In the genomic region with DNA sequence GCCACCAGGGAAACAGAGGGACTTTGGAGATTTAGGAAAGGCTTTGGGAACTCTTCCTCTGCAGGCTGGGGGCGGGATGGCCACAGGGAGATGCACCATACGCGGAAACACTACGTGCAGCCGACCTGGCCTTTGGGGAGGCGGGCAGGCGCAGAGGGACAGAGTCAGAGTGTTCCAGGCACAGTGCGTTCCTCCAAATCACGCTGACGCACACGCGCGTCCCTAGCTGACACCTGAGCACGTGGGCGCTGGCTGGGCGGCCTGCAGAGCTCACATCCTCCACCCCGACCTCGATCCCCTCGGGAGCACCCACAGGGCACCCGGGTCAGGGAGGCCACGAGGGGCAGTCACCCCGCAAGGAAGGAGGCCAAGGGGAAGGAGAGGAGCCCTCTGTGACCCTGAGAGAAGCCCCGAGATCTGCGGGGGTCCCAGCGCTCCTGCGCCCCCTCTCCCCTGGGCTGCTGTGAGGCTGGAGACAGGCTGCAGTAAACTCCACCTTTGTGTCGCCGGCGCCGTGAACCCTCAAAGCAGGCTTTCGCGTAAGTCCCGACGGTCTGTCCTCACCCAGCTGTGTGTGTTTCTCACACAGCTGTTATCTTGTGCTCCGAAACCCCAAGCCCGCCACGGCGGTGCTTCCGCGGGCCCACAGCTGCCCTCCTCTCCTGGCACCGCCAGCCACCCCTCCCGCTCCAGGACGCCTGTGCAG, we compare ENCODE assay signal across 21 cellular contexts.
"Had no signal": no experiment of that assay in that cellular context is flagged by ENCODE, and none has a peak within 500 bp of the region (broad histone marks: within the 10 kb centered on the region; RNA-seq: fewer than 3 reads in every experiment).

No MANE protein-coding gene starts in this region.

- H3K4me1 ChIP-seq: heart left ventricle, psoas muscle, right lobe of liver, suprapubic skin, thyroid gland, vagina had no signal

- H3K27ac Mint-ChIP-seq: stimulated activated effector memory CD8-positive, alpha-beta T cell treated with anti-CD3 and anti-CD28 coated beads, Interleukin-12 subunit alpha, Interleukin-12 subunit beta, amount 100 ng/mL, for 72 hours; type B pancreatic cell had no signal

- FAIRE-seq: islet of Langerhans had no signal

- H3K36me3 ChIP-seq: heart left ventricle, right lobe of liver, suprapubic skin, thyroid gland, vagina had no signal

- H3K4me3 ChIP-seq: coronary artery, heart left ventricle, mucosa of descending colon, psoas muscle, right lobe of liver, suprapubic skin, thyroid gland, vagina had no signal

- DNase-seq: effector CD4-positive, alpha-beta T cell; foreskin melanocyte; heart left ventricle; hippocampal formation; kidney glomerular epithelial cell; mammary epithelial cell; mucosa of descending colon; naive thymus-derived CD8-positive, alpha-beta T cell; psoas muscle; retina; right lobe of liver; stimulated activated CD4-positive, alpha-beta T cell treated with anti-CD3 and anti-CD28 coated beads, Interleukin-4, amount 100 ng/mL, for 1 hour; stimulated activated CD8-positive, alpha-beta memory T cell treated with anti-CD3 and anti-CD28 coated beads, Interleukin-4, amount 100 ng/mL, for 48 hours; stimulated activated naive CD8-positive, alpha-beta T cell treated with anti-CD3 and anti-CD28 coated beads, Interleukin-15, Interleukin-2, amounts not matched to agents 100 U/mL and 50 U/mL, for 24 hours; thyroid gland had no signal

- ATAC-seq: mucosa of descending colon; naive thymus-derived CD8-positive, alpha-beta T cell; psoas muscle; stimulated activated effector memory CD8-positive, alpha-beta T cell treated with anti-CD3 and anti-CD28 coated beads, Interleukin-12 subunit alpha, Interleukin-12 subunit beta, amount 100 ng/mL, for 72 hours; stimulated activated naive CD8-positive, alpha-beta T cell treated with anti-CD3 and anti-CD28 coated beads, Interleukin-15, Interleukin-2, amounts not matched to agents 100 U/mL and 50 U/mL, for 24 hours had no signal

- H3K27me3 Mint-ChIP-seq: type B pancreatic cell had no signal

- H3K27me3 ChIP-seq: heart left ventricle, right lobe of liver, suprapubic skin, thyroid gland, vagina had no signal

- H3K4me1 Mint-ChIP-seq: naive thymus-derived CD8-positive, alpha-beta T cell; stimulated activated effector memory CD8-positive, alpha-beta T cell treated with anti-CD3 and anti-CD28 coated beads, Interleukin-12 subunit alpha, Interleukin-12 subunit beta, amount 100 ng/mL, for 72 hours had no signal

- H3K9me3 ChIP-seq: psoas muscle, right lobe of liver, thyroid gland, vagina had no signal

- H3K36me3 Mint-ChIP-seq: stimulated activated effector memory CD8-positive, alpha-beta T cell treated with anti-CD3 and anti-CD28 coated beads, Interleukin-12 subunit alpha, Interleukin-12 subunit beta, amount 100 ng/mL, for 72 hours; type B pancreatic cell had no signal

- H3K27ac ChIP-seq: coronary artery, heart left ventricle, psoas muscle, right lobe of liver, suprapubic skin, thyroid gland, vagina had no signal

- H3K4me3 Mint-ChIP-seq: naive thymus-derived CD8-positive, alpha-beta T cell; stimulated activated effector memory CD8-positive, alpha-beta T cell treated with anti-CD3 and anti-CD28 coated beads, Interleukin-12 subunit alpha, Interleukin-12 subunit beta, amount 100 ng/mL, for 72 hours; type B pancreatic cell had no signal
